In genomic region chr2:202157211-202157985, GRCh38 we compare ENCODE assay signal across 32 cellular contexts.
"Had no signal": no experiment of that assay in that cellular context is flagged by ENCODE, and none has a peak within 500 bp of the region (broad histone marks: within the 10 kb centered on the region; RNA-seq: fewer than 3 reads in every experiment).

No MANE protein-coding gene starts in this region.

- H3K27ac ChIP-seq: Peyer's patch, SJSA1 had no signal

- H3K9me3 Mint-ChIP-seq: activated CD4-positive, alpha-beta T cell treated with anti-CD3 and anti-CD28 coated beads, Interleukin-2, amount 10 ng/mL, durations not matched to agents 24 days and 14 days; activated CD8-positive, alpha-beta T cell treated with anti-CD3 and anti-CD28 coated beads for 36 hours; activated naive CD8-positive, alpha-beta T cell treated with anti-CD3 and anti-CD28 coated beads for 36 hours; activated T-cell treated with anti-CD3 and anti-CD28 coated beads, Interleukin-2, amount 50 U/mL, for 72 hours; activated T-helper 17 cell treated with anti-CD3 and anti-CD28 coated beads, Interleukin-2, amount 50 U/mL, for 72 hours; T-helper 1 cell treated with Interleukin-12 subunit alpha and Interleukin-12 subunit beta and Interleukin-4 antibody, amounts not matched to agents 30 μg/mL and 1 μg/mL, for 36 hours; T-helper 2 cell treated with Interferon-gamma antibody and Interleukin-4, amounts not matched to agents 5 μg/mL and 100 μg/mL, for 36 hours had no signal

- H3K4me3 ChIP-seq: MG63, Peyer's patch, SJSA1 had no signal

- H3K27me3 ChIP-seq: MG63, Peyer's patch, SJSA1 had no signal

- H3K36me3 ChIP-seq: MG63, Peyer's patch, SJSA1 had no signal

- DNase-seq: activated CD4-positive, alpha-beta T cell treated with anti-CD3 and anti-CD28 coated beads, Interleukin-2, amount 10 ng/mL, durations not matched to agents 24 days and 14 days; activated CD4-positive, alpha-beta T cell treated with anti-CD3 and anti-CD28 coated beads, Interleukin-2, amount 50 U/mL, for 4 hours; activated CD8-positive, alpha-beta T cell treated with anti-CD3 and anti-CD28 coated beads for 36 hours; activated effector memory CD4-positive, alpha-beta T cell treated with anti-CD3 and anti-CD28 coated beads, Interleukin-2, amount 50 U/mL, for 16 hours; activated naive CD4-positive, alpha-beta T cell; activated naive CD4-positive, alpha-beta T cell treated with anti-CD3 and anti-CD28 coated beads, Interleukin-2, amount 50 U/mL, for 16 hours; activated naive CD8-positive, alpha-beta T cell treated with anti-CD3 and anti-CD28 coated beads for 36 hours; activated T-cell treated with anti-CD3 and anti-CD28 coated beads, Interleukin-2, amount 50 U/mL, for 1 hour; activated T-cell treated with anti-CD3 and anti-CD28 coated beads, Interleukin-2, amount 50 U/mL, for 72 hours; amniotic stem cell; Kasumi-1; MG63; NCI-H1048; NCI-H1105 treated with DMSO at 0.1 percent for 48 hours; NCI-H1436; NCI-H1694; NCI-H1930; NCI-H2081 treated with DMSO at 0.1 percent for 48 hours; NCI-H226; NCI-H446 treated with DMSO at 0.1 percent for 48 hours; NCI-H524; NK-92 treated with Interleukin-12 subunit alpha and Interleukin-12 subunit beta, amount 100 ng/mL, for 24 hours; PC-3; Peyer's patch; RPMI8226; SHP77 treated with DMSO at 0.1 percent for 48 hours; SK-N-SH had no signal

- H3K4me3 Mint-ChIP-seq: activated CD4-positive, alpha-beta T cell treated with anti-CD3 and anti-CD28 coated beads, Interleukin-2, amount 10 ng/mL, durations not matched to agents 24 days and 14 days; activated CD8-positive, alpha-beta T cell treated with anti-CD3 and anti-CD28 coated beads for 36 hours; activated naive CD8-positive, alpha-beta T cell treated with anti-CD3 and anti-CD28 coated beads for 36 hours; activated T-cell treated with anti-CD3 and anti-CD28 coated beads, Interleukin-2, amount 50 U/mL, for 72 hours; activated T-helper 17 cell treated with anti-CD3 and anti-CD28 coated beads, Interleukin-2, amount 50 U/mL, for 72 hours; brain; T-helper 1 cell treated with Interleukin-12 subunit alpha and Interleukin-12 subunit beta and Interleukin-4 antibody, amounts not matched to agents 30 μg/mL and 1 μg/mL, for 36 hours; T-helper 2 cell treated with Interferon-gamma antibody and Interleukin-4, amounts not matched to agents 5 μg/mL and 100 μg/mL, for 36 hours had no signal

- H3K27ac Mint-ChIP-seq: activated CD4-positive, alpha-beta T cell treated with anti-CD3 and anti-CD28 coated beads, Interleukin-2, amount 10 ng/mL, durations not matched to agents 24 days and 14 days; activated CD8-positive, alpha-beta T cell treated with anti-CD3 and anti-CD28 coated beads for 36 hours; activated naive CD8-positive, alpha-beta T cell treated with anti-CD3 and anti-CD28 coated beads for 36 hours; activated T-cell treated with anti-CD3 and anti-CD28 coated beads, Interleukin-2, amount 50 U/mL, for 72 hours; activated T-helper 17 cell treated with anti-CD3 and anti-CD28 coated beads, Interleukin-2, amount 50 U/mL, for 72 hours; T-helper 1 cell treated with Interleukin-12 subunit alpha and Interleukin-12 subunit beta and Interleukin-4 antibody, amounts not matched to agents 30 μg/mL and 1 μg/mL, for 36 hours; T-helper 2 cell treated with Interferon-gamma antibody and Interleukin-4, amounts not matched to agents 5 μg/mL and 100 μg/mL, for 36 hours had no signal

- H3K4me1 ChIP-seq: Peyer's patch, SJSA1 had no signal

- ATAC-seq: activated CD8-positive, alpha-beta T cell treated with anti-CD3 and anti-CD28 coated beads for 36 hours; activated T-cell treated with anti-CD3 and anti-CD28 coated beads, Interleukin-2, amount 50 U/mL, for 72 hours; activated T-helper 17 cell treated with anti-CD3 and anti-CD28 coated beads, Interleukin-2, amount 50 U/mL, for 72 hours; PC-3 had no signal

- H3K9me3 ChIP-seq: MG63, Peyer's patch, SJSA1, SK-N-SH had no signal

- H3K36me3 Mint-ChIP-seq: activated naive CD8-positive, alpha-beta T cell treated with anti-CD3 and anti-CD28 coated beads for 36 hours; brain had no signal
